In the genomic region with DNA sequence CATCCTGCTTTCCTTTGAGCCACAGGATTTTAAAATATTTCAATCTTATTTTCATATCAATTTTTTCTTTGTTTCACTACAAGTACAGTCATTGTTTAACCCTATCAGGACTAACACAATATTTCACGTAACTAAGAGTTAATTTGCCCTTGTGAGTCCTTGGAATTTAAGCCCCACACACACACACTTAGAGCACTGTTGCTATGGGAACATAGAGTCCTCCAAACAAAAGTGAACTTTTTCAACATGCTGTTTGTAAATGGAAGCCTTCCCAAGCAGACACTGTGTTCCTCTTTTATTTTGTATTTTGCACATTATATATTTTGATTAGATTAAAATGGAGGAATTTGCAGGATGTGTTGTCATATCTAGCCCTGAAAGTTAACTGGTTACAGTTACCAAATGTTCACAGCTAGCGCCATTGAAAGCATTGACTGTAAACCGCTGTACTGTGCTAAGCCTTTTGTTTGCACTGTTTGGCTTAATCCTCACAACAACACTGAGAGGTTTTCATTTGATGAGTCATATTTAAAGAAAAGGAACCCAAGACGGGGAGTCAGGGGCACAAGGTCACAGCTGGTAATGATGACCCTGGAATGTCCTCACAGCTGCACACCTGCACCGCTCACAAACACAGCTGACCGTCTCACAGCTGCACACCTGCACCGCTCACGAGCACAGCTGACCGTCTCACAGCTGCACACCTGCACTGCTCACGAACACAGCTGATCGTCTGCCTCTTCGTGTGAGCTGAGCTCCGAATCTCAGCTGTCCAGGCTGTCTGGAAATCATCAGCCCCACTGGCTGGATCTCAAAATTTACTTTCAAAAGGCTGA, we compare ENCODE assay signal across 9 cellular contexts. TPM values are rescaled to one million over a fixed set of nuclear protein-coding genes. Genes with fewer than 3 reads are reported as not detected.
DNase-seq lines count a peak whose midpoint lies in the region; ATAC-seq, FAIRE-seq and TF ChIP-seq lines count a peak whose summit lies in the region.
"Had no signal": no experiment of that assay in that cellular context is flagged by ENCODE, and none has a peak within 500 bp of the region (broad histone marks: within the 10 kb centered on the region; RNA-seq: fewer than 3 reads in every experiment).

No MANE protein-coding gene starts in this region.

- BruUV-seq in MCF 10A (replicated peaks; lab: Mats Ljungman, UMichigan) = no TSS peak

- H3K4me3 ChIP-seq in breast epithelium = no peak overlapping the region
- H3K4me3 ChIP-seq in pancreas = peak overlapping the region in 1 of 4 donors; percentile 0

- H3K27ac Mint-ChIP-seq in MCF 10A (ENCODE audit: low read depth, unreplicated experiment) = no peak overlapping the region
- H3K27ac Mint-ChIP-seq in endothelial cell (ENCODE audit: unreplicated experiment) = peak overlapping the region; percentile 64

- intact Hi-C loops in MCF 10A (cut with micrococcal nuclease) (no loop called here), breast epithelium (cut with DNase I; ENCODE audit: low total_unique reads) (no loop called here), pancreas (cut with DNase I) (no loop called here)

- peak; percentile 75 to 89 (median 86) for ATAC-seq in pancreas
- no peak for ATAC-seq in HG03135 (IDR thresholded peaks at IDR 0.05; ENCODE audit: unreplicated experiment)

- H3K9me3 Mint-ChIP-seq in MCF 10A (ENCODE audit: unreplicated experiment) (no peaks in the 10 kb centered on the region), endothelial cell (ENCODE audit: unreplicated experiment) (no peaks in the 10 kb centered on the region)

- no peak for TF ChIP-seq POLR2A in breast epithelium (IDR thresholded peaks at IDR 0.05)

- H3K27me3 ChIP-seq in breast epithelium = no peaks in the 10 kb centered on the region
- H3K27me3 ChIP-seq in pancreas = no peaks in the 10 kb centered on the region

- H3K27ac ChIP-seq in breast epithelium (peak overlapping the region in 1 of 2 donors; percentile 22), pancreas (peak overlapping the region in 3 of 4 donors; percentile 15 to 39 (median 23))

- WGBS in pancreas, 2 donors = 6 to 7% methylated on average over 13 of the region's 13 CpGs

- no peak for FAIRE-seq in pancreas (lab: Jason Lieb, UNC)
- FAIRE-seq: G401.6 had no signal

- H3K4me3 Mint-ChIP-seq in MCF 10A (ENCODE audit: unreplicated experiment) = no peak overlapping the region
- no peak overlapping the region for H3K4me3 Mint-ChIP-seq in endothelial cell (ENCODE audit: unreplicated experiment)

- H3K27me3 Mint-ChIP-seq in MCF 10A (ENCODE audit: insufficient read depth, unreplicated experiment) (no peaks in the 10 kb centered on the region), endothelial cell (ENCODE audit: unreplicated experiment) (peaks cover 2% of the 10 kb centered on the region)

- H3K9me3 ChIP-seq in breast epithelium (no peaks in the 10 kb centered on the region), pancreas (no peaks in the 10 kb centered on the region)

- H3K4me1 Mint-ChIP-seq in MCF 10A (ENCODE audit: insufficient read depth, unreplicated experiment) (no peaks in the 10 kb centered on the region), endothelial cell (ENCODE audit: unreplicated experiment) (peaks cover 2% of the 10 kb centered on the region)

- DNase-seq in MCF 10A (ENCODE audit: unreplicated experiment) (peak; percentile 20), breast epithelium (ENCODE audit: low spot score in 2 of 2) (no peak), NCI-H2107 treated with DMSO at 0.1 percent for 48 hours (lab: John Stamatoyannopoulos, UW; ENCODE audit: unreplicated experiment) (peak; percentile 56), endothelial cell (ENCODE audit: low spot score) (no peak), pancreas (peak in 4 of 6 donors; percentile 47 to 75 (median 66)), HuH-7 (ENCODE audit: low spot score) (no peak), 8988T (no peak)

- CTCF ChIA-PET in MCF 10A (lab: Yijun Ruan, JAX) = interaction anchor here (1.8 to 2.4 kb wide), 2 partner anchors 10 to 11 kb away, joined by 4 to 10 read pairs; no protein-coding TSS in a partner anchor

- POLR2A ChIA-PET in MCF 10A (lab: Yijun Ruan, JAX) = interaction anchor here (0.5 to 1.3 kb wide), 4 partner anchors 10 to 1179 kb away, joined by 3 to 6 read pairs (median 3); no protein-coding TSS in a partner anchor

- H3K36me3 Mint-ChIP-seq in MCF 10A (ENCODE audit: insufficient read depth, unreplicated experiment) (peaks cover 50% of the 10 kb centered on the region), endothelial cell (ENCODE audit: low read depth, unreplicated experiment) (peaks cover 5% of the 10 kb centered on the region)

- TF ChIP-seq CTCF in MCF 10A (IDR thresholded peaks at IDR 0.05; ENCODE audit: unreplicated experiment) (no peak), breast epithelium (IDR thresholded peaks at IDR 0.05) (no peak), endothelial cell (IDR thresholded peaks at IDR 0.05; ENCODE audit: unreplicated experiment) (no peak), pancreas (IDR thresholded peaks at IDR 0.05) (no peak)

- H3K4me1 ChIP-seq in breast epithelium = peaks cover 0 to 2% of the 10 kb centered on the region in 2 donors
- peaks cover 5 to 21% (median 11%) of the 10 kb centered on the region in 3 donors for H3K4me1 ChIP-seq in pancreas

- H3K36me3 ChIP-seq in breast epithelium (no peaks in the 10 kb centered on the region), pancreas (no peaks in the 10 kb centered on the region)

RNA-seq across cellular contexts. Expression of gene HSBP1, which starts 6.3 kb away (rescaled TPM):
- total RNA-seq in MCF 10A (2022) = 101 and 138 TPM in 2 replicates
- total RNA-seq in breast epithelium = 10 to 100 TPM; 20.2 to 34.7 (median 29.7) TPM
- total RNA-seq in endothelial cell (ENCODE audit: unreplicated experiment) = 215 TPM
- total RNA-seq in pancreas = 10 to 100 TPM; 21.3 to 53.7 (median 32.0) TPM
- polyA plus RNA-seq in pancreas = 10 to 100 TPM; 16.3 to 32.8 TPM

Comparison
In these comparisons a context has a peak if more than half of its experiments do, and no peak if none do; other contexts are left out.
1. DNase-seq: peak in MCF 10A (single experiment), NCI-H2107 treated with DMSO at 0.1 percent for 48 hours (single experiment) and pancreas (4 of 6); none in breast epithelium (0 of 2), endothelial cell (single experiment), HuH-7 (single experiment) and 8988T (single experiment).